In the genomic region with DNA sequence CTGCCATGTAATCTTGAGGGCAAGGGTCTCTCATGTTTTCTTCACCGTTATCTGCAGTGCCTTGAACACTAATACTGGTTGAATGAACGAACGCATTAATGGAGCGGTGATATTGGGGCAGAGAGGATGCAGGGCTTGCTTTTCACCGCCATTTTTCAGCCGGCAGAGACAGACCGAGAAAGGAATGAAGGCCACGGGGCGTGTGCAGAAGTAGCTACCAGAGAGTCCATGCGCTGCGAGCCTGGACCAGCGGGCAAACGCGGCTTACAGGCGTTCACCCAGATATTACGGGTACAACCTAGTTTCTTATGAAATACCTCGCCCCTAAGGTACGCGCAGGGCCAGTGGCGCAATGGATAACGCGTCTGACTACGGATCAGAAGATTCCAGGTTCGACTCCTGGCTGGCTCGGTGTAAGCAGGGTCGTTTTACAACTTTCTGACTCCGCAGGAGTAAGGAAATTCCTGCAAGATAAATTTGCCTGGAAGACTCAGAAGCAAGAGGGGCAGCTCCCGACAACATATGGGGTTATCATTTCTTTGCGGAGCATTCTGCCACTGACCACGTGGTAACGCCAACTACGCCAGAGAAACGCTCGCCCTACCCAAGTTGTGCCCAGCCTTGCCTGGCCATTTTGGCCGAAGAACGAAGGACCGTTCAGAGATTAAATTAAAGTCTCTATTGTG, we compare ENCODE assay signal across 1 cellular context.
TF ChIP-seq lines count a peak whose summit lies in the region.

No MANE protein-coding gene starts in this region.

TF ChIP-seq in HepG2, 621 proteins besides CTCF, POLR2A, EP300 and RAD21 (continued from another document and continues in another):
- TF ChIP-seq ZXDC (CRISPR knock-in tag; IDR thresholded peaks at IDR 0.05) = peak; percentile 50; the same call in 1 of the 2 replicates
- TF ChIP-seq ZBTB39 (CRISPR knock-in tag; IDR thresholded peaks at IDR 0.05) = peak; percentile 82; the same call in 1 of the 2 replicates
- TF ChIP-seq MYNN (CRISPR knock-in tag; IDR thresholded peaks at IDR 0.05; ENCODE audit: low read depth) = no peak; the same call in 1 of the 2 replicates
- TF ChIP-seq HOXA5 (CRISPR knock-in tag; IDR thresholded peaks at IDR 0.05) = peak; percentile 67; the same call in 1 of the 2 replicates
- no peak for TF ChIP-seq JDP2 (CRISPR knock-in tag; IDR thresholded peaks at IDR 0.05; ENCODE audit: borderline replicate concordance)
- TF ChIP-seq ZNF431 (CRISPR knock-in tag; IDR thresholded peaks at IDR 0.05; ENCODE audit: borderline replicate concordance, low read depth) = peak; percentile 70; the same call in 1 of the 2 replicates
- peak; percentile 98 for TF ChIP-seq KDM2A (CRISPR knock-in tag; IDR thresholded peaks at IDR 0.05; ENCODE audit: borderline replicate concordance, low read depth)
- 0 out of 2 replicates have a peak, but pooled peaks have one; percentile 25 for TF ChIP-seq MBD4 (IDR thresholded peaks at IDR 0.05; ENCODE audit: borderline replicate concordance, low read length)
- TF ChIP-seq DNMT1 (CRISPR knock-in tag; IDR thresholded peaks at IDR 0.05) = no peak
- TF ChIP-seq ZNF34 (CRISPR knock-in tag; IDR thresholded peaks at IDR 0.05; ENCODE audit: borderline replicate concordance) = no peak
- TF ChIP-seq ZNF263 (CRISPR knock-in tag; IDR thresholded peaks at IDR 0.05) = peak; percentile 13
- TF ChIP-seq, protein P1, sequence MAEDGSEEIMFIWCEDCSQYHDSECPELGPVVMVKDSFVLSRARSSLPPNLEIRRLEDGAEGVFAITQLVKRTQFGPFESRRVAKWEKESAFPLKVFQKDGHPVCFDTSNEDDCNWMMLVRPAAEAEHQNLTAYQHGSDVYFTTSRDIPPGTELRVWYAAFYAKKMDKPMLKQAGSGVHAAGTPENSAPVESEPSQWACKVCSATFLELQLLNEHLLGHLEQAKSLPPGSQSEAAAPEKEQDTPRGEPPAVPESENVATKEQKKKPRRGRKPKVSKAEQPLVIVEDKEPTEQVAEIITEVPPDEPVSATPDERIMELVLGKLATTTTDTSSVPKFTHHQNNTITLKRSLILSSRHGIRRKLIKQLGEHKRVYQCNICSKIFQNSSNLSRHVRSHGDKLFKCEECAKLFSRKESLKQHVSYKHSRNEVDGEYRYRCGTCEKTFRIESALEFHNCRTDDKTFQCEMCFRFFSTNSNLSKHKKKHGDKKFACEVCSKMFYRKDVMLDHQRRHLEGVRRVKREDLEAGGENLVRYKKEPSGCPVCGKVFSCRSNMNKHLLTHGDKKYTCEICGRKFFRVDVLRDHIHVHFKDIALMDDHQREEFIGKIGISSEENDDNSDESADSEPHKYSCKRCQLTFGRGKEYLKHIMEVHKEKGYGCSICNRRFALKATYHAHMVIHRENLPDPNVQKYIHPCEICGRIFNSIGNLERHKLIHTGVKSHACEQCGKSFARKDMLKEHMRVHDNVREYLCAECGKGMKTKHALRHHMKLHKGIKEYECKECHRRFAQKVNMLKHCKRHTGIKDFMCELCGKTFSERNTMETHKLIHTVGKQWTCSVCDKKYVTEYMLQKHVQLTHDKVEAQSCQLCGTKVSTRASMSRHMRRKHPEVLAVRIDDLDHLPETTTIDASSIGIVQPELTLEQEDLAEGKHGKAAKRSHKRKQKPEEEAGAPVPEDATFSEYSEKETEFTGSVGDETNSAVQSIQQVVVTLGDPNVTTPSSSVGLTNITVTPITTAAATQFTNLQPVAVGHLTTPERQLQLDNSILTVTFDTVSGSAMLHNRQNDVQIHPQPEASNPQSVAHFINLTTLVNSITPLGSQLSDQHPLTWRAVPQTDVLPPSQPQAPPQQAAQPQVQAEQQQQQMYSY (CRISPR knock-in tag; IDR thresholded peaks at IDR 0.05) = no peak
- peak; percentile 84; the same call in 1 of the 2 replicates for TF ChIP-seq HMG20B (CRISPR knock-in tag; conservative IDR thresholded peaks at IDR 0.05)
- TF ChIP-seq ZNF337 (CRISPR knock-in tag; IDR thresholded peaks at IDR 0.05; ENCODE audit: borderline replicate concordance, low read depth) = peak; percentile 72; the same call in 1 of the 2 replicates
- no peak for TF ChIP-seq TAF15 (IDR thresholded peaks at IDR 0.05; ENCODE audit: low read depth, low read length, poor library complexity, severe bottlenecking)
- peak; percentile 23; the same call in 1 of the 2 replicates for TF ChIP-seq ZNF33B (CRISPR knock-in tag; IDR thresholded peaks at IDR 0.05)
- peak; percentile 56; the same call in 1 of the 2 replicates for TF ChIP-seq ZNF335 (CRISPR knock-in tag; IDR thresholded peaks at IDR 0.05)
- TF ChIP-seq TRIM22 (IDR thresholded peaks at IDR 0.05) = no peak
- TF ChIP-seq, protein P2, sequence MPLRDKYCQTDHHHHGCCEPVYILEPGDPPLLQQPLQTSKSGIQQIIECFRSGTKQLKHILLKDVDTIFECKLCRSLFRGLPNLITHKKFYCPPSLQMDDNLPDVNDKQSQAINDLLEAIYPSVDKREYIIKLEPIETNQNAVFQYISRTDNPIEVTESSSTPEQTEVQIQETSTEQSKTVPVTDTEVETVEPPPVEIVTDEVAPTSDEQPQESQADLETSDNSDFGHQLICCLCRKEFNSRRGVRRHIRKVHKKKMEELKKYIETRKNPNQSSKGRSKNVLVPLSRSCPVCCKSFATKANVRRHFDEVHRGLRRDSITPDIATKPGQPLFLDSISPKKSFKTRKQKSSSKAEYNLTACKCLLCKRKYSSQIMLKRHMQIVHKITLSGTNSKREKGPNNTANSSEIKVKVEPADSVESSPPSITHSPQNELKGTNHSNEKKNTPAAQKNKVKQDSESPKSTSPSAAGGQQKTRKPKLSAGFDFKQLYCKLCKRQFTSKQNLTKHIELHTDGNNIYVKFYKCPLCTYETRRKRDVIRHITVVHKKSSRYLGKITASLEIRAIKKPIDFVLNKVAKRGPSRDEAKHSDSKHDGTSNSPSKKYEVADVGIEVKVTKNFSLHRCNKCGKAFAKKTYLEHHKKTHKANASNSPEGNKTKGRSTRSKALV (CRISPR knock-in tag; IDR thresholded peaks at IDR 0.05) = 0 out of 2 replicates have a peak, but pooled peaks have one; percentile 17
- TF ChIP-seq ZNF768 (CRISPR knock-in tag; IDR thresholded peaks at IDR 0.05) = peak; percentile 93
- peak; percentile 47; the same call in 1 of the 2 replicates for TF ChIP-seq ZNF644 (CRISPR knock-in tag; IDR thresholded peaks at IDR 0.05; ENCODE audit: low read depth)
- no peak for TF ChIP-seq CENPX (CRISPR knock-in tag; IDR thresholded peaks at IDR 0.05)
- no peak for TF ChIP-seq GTF2F1 (IDR thresholded peaks at IDR 0.05; ENCODE audit: low read length)
- no peak for TF ChIP-seq NFE2 (CRISPR knock-in tag; IDR thresholded peaks at IDR 0.05)
- TF ChIP-seq CBX1 (IDR thresholded peaks at IDR 0.05; ENCODE audit: low read depth) = peak; percentile 95
- TF ChIP-seq KMT2A (CRISPR knock-in tag; IDR thresholded peaks at IDR 0.05) = 0 out of 2 replicates have a peak, but pooled peaks have one; percentile 48
- TF ChIP-seq, protein P3, sequence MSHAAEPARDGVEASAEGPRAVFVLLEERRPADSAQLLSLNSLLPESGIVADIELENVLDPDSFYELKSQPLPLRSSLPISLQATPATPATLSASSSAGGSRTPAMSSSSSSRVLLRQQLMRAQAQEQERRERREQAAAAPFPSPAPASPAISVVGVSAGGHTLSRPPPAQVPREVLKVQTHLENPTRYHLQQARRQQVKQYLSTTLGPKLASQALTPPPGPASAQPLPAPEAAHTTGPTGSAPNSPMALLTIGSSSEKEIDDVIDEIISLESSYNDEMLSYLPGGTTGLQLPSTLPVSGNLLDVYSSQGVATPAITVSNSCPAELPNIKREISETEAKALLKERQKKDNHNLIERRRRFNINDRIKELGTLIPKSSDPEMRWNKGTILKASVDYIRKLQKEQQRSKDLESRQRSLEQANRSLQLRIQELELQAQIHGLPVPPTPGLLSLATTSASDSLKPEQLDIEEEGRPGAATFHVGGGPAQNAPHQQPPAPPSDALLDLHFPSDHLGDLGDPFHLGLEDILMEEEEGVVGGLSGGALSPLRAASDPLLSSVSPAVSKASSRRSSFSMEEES (CRISPR knock-in tag; IDR thresholded peaks at IDR 0.05) = peak; percentile 41; the same call in 1 of the 2 replicates
- peak; percentile 51 for TF ChIP-seq ZNF883 (CRISPR knock-in tag; IDR thresholded peaks at IDR 0.05; ENCODE audit: not compliant biosample characterization)
- TF ChIP-seq HDAC6 (IDR thresholded peaks at IDR 0.05; ENCODE audit: low read depth, low read length) = no peak
- TF ChIP-seq ZBTB21 (CRISPR knock-in tag; IDR thresholded peaks at IDR 0.05) = peak; percentile 95
- no peak for TF ChIP-seq PAF1 (CRISPR knock-in tag; IDR thresholded peaks at IDR 0.05)
- TF ChIP-seq JUND (CRISPR knock-in tag; IDR thresholded peaks at IDR 0.05) = peak; percentile 84
- TF ChIP-seq MAFG (CRISPR knock-in tag; IDR thresholded peaks at IDR 0.05) = no peak
- TF ChIP-seq ZNF430 (CRISPR knock-in tag; IDR thresholded peaks at IDR 0.05) = peak; percentile 72; the same call in 1 of the 2 replicates
- no peak for TF ChIP-seq ZNF597 (CRISPR knock-in tag; IDR thresholded peaks at IDR 0.05)
- TF ChIP-seq NFYC (CRISPR knock-in tag; IDR thresholded peaks at IDR 0.05) = no peak
- peak; percentile 52; the same call in 1 of the 2 replicates for TF ChIP-seq ZNF3 (CRISPR knock-in tag; IDR thresholded peaks at IDR 0.05)
- peak; percentile 34; the same call in 1 of the 2 replicates for TF ChIP-seq KAT7 (CRISPR knock-in tag; IDR thresholded peaks at IDR 0.05; ENCODE audit: borderline replicate concordance)
- 0 out of 2 replicates have a peak, but pooled peaks have one; percentile 85 for TF ChIP-seq ZNF879 (CRISPR knock-in tag; IDR thresholded peaks at IDR 0.05)
- peak; percentile 52; the same call in 1 of the 2 replicates for TF ChIP-seq USF2 (IDR thresholded peaks at IDR 0.05; ENCODE audit: low read depth, low read length)
- peak; percentile 82; the same call in 1 of the 2 replicates for TF ChIP-seq USF2 (CRISPR knock-in tag; IDR thresholded peaks at IDR 0.05; ENCODE audit: borderline replicate concordance)
- peak; percentile 79; the same call in 1 of the 2 replicates for TF ChIP-seq THAP11 (CRISPR knock-in tag; IDR thresholded peaks at IDR 0.05)
